12 cellular contexts compared by ENCODE assay signal in genomic region chr2:62201307-62201706, GRCh38. TPM values are rescaled to one million over a fixed set of nuclear protein-coding genes. Genes with fewer than 3 reads are reported as not detected.
A peak's percentile ranks its signal among the peaks of the same experiment; 100 is the strongest.
DNase-seq lines count a peak whose midpoint lies in the region; ATAC-seq, FAIRE-seq and TF ChIP-seq lines count a peak whose summit lies in the region.
"Had no signal": no experiment of that assay in that cellular context is flagged by ENCODE, and none has a peak within 500 bp of the region (broad histone marks: within the 10 kb centered on the region; RNA-seq: fewer than 3 reads in every experiment).

No MANE protein-coding gene starts in this region.

- FAIRE-seq in GM12892 (lab: Jason Lieb, UNC), result no peak

- DNase-seq in NOMO-1 (lab: John Stamatoyannopoulos, UW; ENCODE audit: unreplicated experiment in 2 of 2) (peak; percentile 18 to 58), NOMO-1 treated with dmso at 0.1 percent for 144 hours (lab: John Stamatoyannopoulos, UW; ENCODE audit: unreplicated experiment) (no peak), MV-4-11 (lab: John Stamatoyannopoulos, UW) (peak; percentile 12), GM12892 (ENCODE audit: insufficient read length) (no peak), omental fat pad (ENCODE audit: low spot score) (no peak)
- no peak for DNase-seq in activated T-helper 1 cell treated with anti-CD3 and anti-CD28 coated beads, Interleukin-12 subunit alpha, Interleukin-12 subunit beta, Interleukin-2, Interleukin-4 antibody, amounts not matched to agents 30 ng/mL and 10 ng/mL and 1 ng/mL, durations not matched to agents 14 hours and 24 hours and 36 hours (ENCODE audit: low spot score)
- DNase-seq in naive thymus-derived CD8-positive, alpha-beta T cell, result no peak
- DNase-seq: activated CD8-positive, alpha-beta memory T cell treated with anti-CD3 and anti-CD28 coated beads, Interleukin-2, amount 50 U/mL, for 4 hours; dorsolateral prefrontal cortex; NCI-H1694; nucleus accumbens had no signal

- H3K27me3 Mint-ChIP-seq in activated T-helper 1 cell treated with anti-CD3 and anti-CD28 coated beads, Interleukin-12 subunit alpha, Interleukin-12 subunit beta, Interleukin-2, Interleukin-4 antibody, amounts not matched to agents 30 ng/mL and 10 ng/mL and 1 ng/mL, durations not matched to agents 14 hours and 24 hours and 36 hours (ENCODE audit: insufficient read depth), result no peaks in the 10 kb centered on the region
- H3K27me3 Mint-ChIP-seq in naive thymus-derived CD8-positive, alpha-beta T cell, result no peaks in the 10 kb centered on the region

- no peak for ATAC-seq in naive thymus-derived CD8-positive, alpha-beta T cell
- ATAC-seq in omental fat pad (ENCODE audit: low FRiP score) (no peak), HG02678 (IDR thresholded peaks at IDR 0.05; ENCODE audit: unreplicated experiment) (no peak)

- TF ChIP-seq CTCF in omental fat pad (IDR thresholded peaks at IDR 0.05), result no peak

- H3K36me3 Mint-ChIP-seq in activated T-helper 1 cell treated with anti-CD3 and anti-CD28 coated beads, Interleukin-12 subunit alpha, Interleukin-12 subunit beta, Interleukin-2, Interleukin-4 antibody, amounts not matched to agents 30 ng/mL and 10 ng/mL and 1 ng/mL, durations not matched to agents 14 hours and 24 hours and 36 hours (ENCODE audit: low read depth), result peaks cover 19% of the 10 kb centered on the region
- H3K36me3 Mint-ChIP-seq in naive thymus-derived CD8-positive, alpha-beta T cell, result peaks cover 0 to 7% (median 0%) of the 10 kb centered on the region in 3 donors

- H3K9me3 Mint-ChIP-seq in activated T-helper 1 cell treated with anti-CD3 and anti-CD28 coated beads, Interleukin-12 subunit alpha, Interleukin-12 subunit beta, Interleukin-2, Interleukin-4 antibody, amounts not matched to agents 30 ng/mL and 10 ng/mL and 1 ng/mL, durations not matched to agents 14 hours and 24 hours and 36 hours, result no peaks in the 10 kb centered on the region
- no peaks in the 10 kb centered on the region for H3K9me3 Mint-ChIP-seq in naive thymus-derived CD8-positive, alpha-beta T cell

- intact Hi-C loops in activated T-helper 1 cell treated with anti-CD3 and anti-CD28 coated beads, Interleukin-12 subunit alpha, Interleukin-12 subunit beta, Interleukin-2, Interleukin-4 antibody, amounts not matched to agents 30 ng/mL and 10 ng/mL and 1 ng/mL, durations not matched to agents 14 hours and 24 hours and 36 hours (cut with micrococcal nuclease), result loop anchor here (5.0 kb wide), 1 partner anchor 1184 kb away; the partner anchor contains the start of genes PEX13 and PUS10

- H3K27ac Mint-ChIP-seq in activated T-helper 1 cell treated with anti-CD3 and anti-CD28 coated beads, Interleukin-12 subunit alpha, Interleukin-12 subunit beta, Interleukin-2, Interleukin-4 antibody, amounts not matched to agents 30 ng/mL and 10 ng/mL and 1 ng/mL, durations not matched to agents 14 hours and 24 hours and 36 hours, result peak overlapping the region; percentile 96
- H3K27ac Mint-ChIP-seq in naive thymus-derived CD8-positive, alpha-beta T cell, result peak overlapping the region; percentile 83 to 97 (median 93)

- H3K4me3 Mint-ChIP-seq in activated T-helper 1 cell treated with anti-CD3 and anti-CD28 coated beads, Interleukin-12 subunit alpha, Interleukin-12 subunit beta, Interleukin-2, Interleukin-4 antibody, amounts not matched to agents 30 ng/mL and 10 ng/mL and 1 ng/mL, durations not matched to agents 14 hours and 24 hours and 36 hours, result peak overlapping the region; percentile 87
- peak overlapping the region; percentile 54 to 96 (median 92) for H3K4me3 Mint-ChIP-seq in naive thymus-derived CD8-positive, alpha-beta T cell

- POLR2A ChIA-PET in naive thymus-derived CD8-positive, alpha-beta T cell (lab: Charles Lee), result interaction anchor here (0.5 to 1.5 kb wide), 2 partner anchors 10 to 108 kb away, joined by 3 to 6 read pairs; no protein-coding TSS in a partner anchor

- peaks cover 71% of the 10 kb centered on the region for H3K4me1 Mint-ChIP-seq in activated T-helper 1 cell treated with anti-CD3 and anti-CD28 coated beads, Interleukin-12 subunit alpha, Interleukin-12 subunit beta, Interleukin-2, Interleukin-4 antibody, amounts not matched to agents 30 ng/mL and 10 ng/mL and 1 ng/mL, durations not matched to agents 14 hours and 24 hours and 36 hours (ENCODE audit: low read depth)
- H3K4me1 Mint-ChIP-seq in naive thymus-derived CD8-positive, alpha-beta T cell, result peaks cover 63 to 91% (median 84%) of the 10 kb centered on the region in 4 donors

- no peak for TF ChIP-seq POLR2A in GM12892 (IDR thresholded peaks at IDR 0.05; ENCODE audit: low read depth, low read length)

RNA-seq across cellular contexts. Expression of gene B3GNT2, which starts 5.4 kb away (rescaled TPM):
- 32.8 and 37.3 TPM in 2 replicates for total RNA-seq in activated T-helper 1 cell treated with anti-CD3 and anti-CD28 coated beads, Interleukin-12 subunit alpha, Interleukin-12 subunit beta, Interleukin-2, Interleukin-4 antibody, amounts not matched to agents 30 ng/mL and 10 ng/mL and 1 ng/mL, durations not matched to agents 14 hours and 24 hours and 36 hours
- 10 to 100 TPM; 20.7 to 22.8 TPM for total RNA-seq in naive thymus-derived CD8-positive, alpha-beta T cell
- polyA plus RNA-seq in naive thymus-derived CD8-positive, alpha-beta T cell, result 10 to 100 TPM; 20.0 to 31.0 (median 27.0) TPM
- 65.4 TPM for polyA plus RNA-seq in GM12892 (2012; ENCODE audit: missing spikeins)
- 10 to 100 TPM; 16.6 to 29.4 (median 24.0) TPM for total RNA-seq in omental fat pad

Comparison
In these comparisons a context has a peak if more than half of its experiments do, and no peak if none do; other contexts are left out.
1. DNase-seq: peak in NOMO-1 (2 of 2) and MV-4-11 (single experiment); none in NOMO-1 treated with dmso at 0.1 percent for 144 hours (single experiment), activated T-helper 1 cell treated with anti-CD3 and anti-CD28 coated beads, Interleukin-12 subunit alpha, Interleukin-12 subunit beta, Interleukin-2, Interleukin-4 antibody, amounts not matched to agents 30 ng/mL and 10 ng/mL and 1 ng/mL, durations not matched to agents 14 hours and 24 hours and 36 hours (single experiment), naive thymus-derived CD8-positive, alpha-beta T cell (0 of 10), GM12892 (single experiment) and omental fat pad (single experiment).